In the genomic region with DNA sequence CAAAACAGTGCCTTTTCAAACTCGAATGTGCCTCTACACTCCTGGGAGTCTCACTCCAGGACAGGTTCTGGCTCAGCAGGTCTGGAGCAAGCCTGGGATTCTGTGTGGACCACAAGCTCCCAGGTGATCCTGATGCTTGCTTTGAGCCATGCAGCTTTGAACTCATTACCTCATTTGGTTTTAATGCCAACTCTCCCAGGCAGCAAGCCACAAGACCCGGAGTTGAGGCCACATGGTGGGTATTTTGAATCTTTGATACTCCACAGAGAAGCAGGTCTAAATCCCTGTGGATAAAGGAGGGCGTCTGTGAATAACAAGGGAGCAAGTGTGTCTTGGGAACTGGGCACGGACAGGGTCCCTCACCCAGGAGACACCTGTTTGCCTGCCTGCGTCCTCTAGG, we compare ENCODE assay signal across 27 cellular contexts.
"Had no signal": no experiment of that assay in that cellular context is flagged by ENCODE, and none has a peak within 500 bp of the region (broad histone marks: within the 10 kb centered on the region; RNA-seq: fewer than 3 reads in every experiment).

No MANE protein-coding gene starts in this region.

- H3K27ac Mint-ChIP-seq: activated B cell treated with CpG ODN at 0.5 μM for 24 hours; activated naive CD4-positive, alpha-beta T cell treated with anti-CD3 and anti-CD28 coated beads, Interleukin-2, amount 50 U/mL, for 24 hours; activated naive CD8-positive, alpha-beta T cell treated with anti-CD3 and anti-CD28 coated beads, Interleukin-2, amount 50 U/mL, for 24 hours; activated T-helper 17 cell treated with anti-CD3 and anti-CD28 coated beads, Interleukin-2, amount 50 U/mL, for 72 hours; dendritic cell treated with granulocyte-macrophage colony-stimulating factor and Interleukin-4, amounts not matched to agents 40 ng/mL and 50 ng/mL, for 4 days; nephron progenitor cell; stimulated activated memory B cell treated with anti-CD40 and anti-IgM and Interleukin-4, amounts not matched to agents 10 μg/mL and 1 μg/mL and 100 μg/mL, for 72 hours; stimulated activated naive CD8-positive, alpha-beta T cell treated with anti-CD3 and anti-CD28 coated beads, Interleukin-15, amount 100 ng/mL, for 72 hours; T-helper 17 cell had no signal

- H3K9me3 Mint-ChIP-seq: activated B cell treated with CpG ODN at 0.5 μM for 24 hours; activated naive CD4-positive, alpha-beta T cell treated with anti-CD3 and anti-CD28 coated beads, Interleukin-2, amount 50 U/mL, for 24 hours; activated naive CD8-positive, alpha-beta T cell treated with anti-CD3 and anti-CD28 coated beads, Interleukin-2, amount 50 U/mL, for 24 hours; activated T-cell treated with anti-CD3 and anti-CD28 coated beads, Interleukin-2, amount 50 U/mL, for 4 hours; activated T-helper 17 cell treated with anti-CD3 and anti-CD28 coated beads, Interleukin-2, amount 50 U/mL, for 72 hours; central memory CD8-positive, alpha-beta T cell; dendritic cell treated with granulocyte-macrophage colony-stimulating factor and Interleukin-4, amounts not matched to agents 40 ng/mL and 50 ng/mL, for 4 days; nephron progenitor cell; stimulated activated memory B cell treated with anti-CD40 and anti-IgM and Interleukin-4, amounts not matched to agents 10 μg/mL and 1 μg/mL and 100 μg/mL, for 72 hours; stimulated activated naive CD8-positive, alpha-beta T cell treated with anti-CD3 and anti-CD28 coated beads, Interleukin-15, amount 100 ng/mL, for 72 hours had no signal

- H3K4me3 Mint-ChIP-seq: activated B cell treated with CpG ODN at 0.5 μM for 24 hours; activated naive CD4-positive, alpha-beta T cell treated with anti-CD3 and anti-CD28 coated beads, Interleukin-2, amount 50 U/mL, for 24 hours; activated naive CD8-positive, alpha-beta T cell treated with anti-CD3 and anti-CD28 coated beads, Interleukin-2, amount 50 U/mL, for 24 hours; activated T-cell treated with anti-CD3 and anti-CD28 coated beads, Interleukin-2, amount 50 U/mL, for 4 hours; activated T-helper 17 cell treated with anti-CD3 and anti-CD28 coated beads, Interleukin-2, amount 50 U/mL, for 72 hours; central memory CD8-positive, alpha-beta T cell; dendritic cell treated with granulocyte-macrophage colony-stimulating factor and Interleukin-4, amounts not matched to agents 40 ng/mL and 50 ng/mL, for 4 days; nephron progenitor cell; stimulated activated memory B cell treated with anti-CD40 and anti-IgM and Interleukin-4, amounts not matched to agents 10 μg/mL and 1 μg/mL and 100 μg/mL, for 72 hours; stimulated activated naive CD8-positive, alpha-beta T cell treated with anti-CD3 and anti-CD28 coated beads, Interleukin-15, amount 100 ng/mL, for 72 hours; T-helper 17 cell had no signal

- DNase-seq: activated B cell treated with CpG ODN at 0.5 μM for 24 hours; activated CD4-positive, alpha-beta T cell treated with anti-CD3 and anti-CD28 coated beads, Interleukin-2, amount 50 U/mL, for 1 hour; activated gamma-delta T cell treated with Interleukin-2 at 50 U/mL for 16 hours; activated naive CD8-positive, alpha-beta T cell treated with anti-CD3 and anti-CD28 coated beads, Interleukin-2, amount 50 U/mL, for 24 hours; activated T-cell treated with anti-CD3 and anti-CD28 coated beads, Interleukin-2, amount 50 U/mL, for 4 hours; effector CD4-positive, alpha-beta T cell; gastrocnemius medialis; left cardiac atrium; left ventricle myocardium superior; nephron progenitor cell; ovary; stimulated activated CD4-positive, alpha-beta T cell treated with anti-CD3 and anti-CD28 coated beads, Interleukin-1b, Interleukin-23, amount 100 ng/mL, for 48 hours; stimulated activated CD4-positive, alpha-beta T cell treated with anti-CD3 and anti-CD28 coated beads, Interleukin-4, amount 100 ng/mL, for 4 hours; stimulated activated CD8-positive, alpha-beta memory T cell treated with anti-CD3 and anti-CD28 coated beads, Interleukin-4, amount 100 ng/mL, for 48 hours; stimulated activated naive CD8-positive, alpha-beta T cell treated with anti-CD3 and anti-CD28 coated beads, Interleukin-15, amount 100 ng/mL, for 72 hours; substantia nigra; T-helper 17 cell; T1000; upper lobe of left lung had no signal

- FAIRE-seq: bronchial epithelial cell, endometrium, keratinocyte had no signal

- H3K36me3 Mint-ChIP-seq: activated naive CD4-positive, alpha-beta T cell treated with anti-CD3 and anti-CD28 coated beads, Interleukin-2, amount 50 U/mL, for 24 hours; stimulated activated memory B cell treated with anti-CD40 and anti-IgM and Interleukin-4, amounts not matched to agents 10 μg/mL and 1 μg/mL and 100 μg/mL, for 72 hours had no signal

- H3K27me3 Mint-ChIP-seq: activated B cell treated with CpG ODN at 0.5 μM for 24 hours; activated naive CD4-positive, alpha-beta T cell treated with anti-CD3 and anti-CD28 coated beads, Interleukin-2, amount 50 U/mL, for 24 hours; activated naive CD8-positive, alpha-beta T cell treated with anti-CD3 and anti-CD28 coated beads, Interleukin-2, amount 50 U/mL, for 24 hours; dendritic cell treated with granulocyte-macrophage colony-stimulating factor and Interleukin-4, amounts not matched to agents 40 ng/mL and 50 ng/mL, for 4 days had no signal

- ATAC-seq: activated naive CD8-positive, alpha-beta T cell treated with anti-CD3 and anti-CD28 coated beads, Interleukin-2, amount 50 U/mL, for 24 hours; activated T-cell treated with anti-CD3 and anti-CD28 coated beads, Interleukin-2, amount 50 U/mL, for 4 hours; activated T-helper 17 cell treated with anti-CD3 and anti-CD28 coated beads, Interleukin-2, amount 50 U/mL, for 72 hours; gastrocnemius medialis; left cardiac atrium; left ventricle myocardium superior; stimulated activated memory B cell treated with anti-CD40 and anti-IgM and Interleukin-4, amounts not matched to agents 10 μg/mL and 1 μg/mL and 100 μg/mL, for 72 hours; stimulated activated naive CD8-positive, alpha-beta T cell treated with anti-CD3 and anti-CD28 coated beads, Interleukin-15, amount 100 ng/mL, for 72 hours; T-helper 17 cell had no signal
